27 cellular contexts compared by ENCODE assay signal in the genomic region with DNA sequence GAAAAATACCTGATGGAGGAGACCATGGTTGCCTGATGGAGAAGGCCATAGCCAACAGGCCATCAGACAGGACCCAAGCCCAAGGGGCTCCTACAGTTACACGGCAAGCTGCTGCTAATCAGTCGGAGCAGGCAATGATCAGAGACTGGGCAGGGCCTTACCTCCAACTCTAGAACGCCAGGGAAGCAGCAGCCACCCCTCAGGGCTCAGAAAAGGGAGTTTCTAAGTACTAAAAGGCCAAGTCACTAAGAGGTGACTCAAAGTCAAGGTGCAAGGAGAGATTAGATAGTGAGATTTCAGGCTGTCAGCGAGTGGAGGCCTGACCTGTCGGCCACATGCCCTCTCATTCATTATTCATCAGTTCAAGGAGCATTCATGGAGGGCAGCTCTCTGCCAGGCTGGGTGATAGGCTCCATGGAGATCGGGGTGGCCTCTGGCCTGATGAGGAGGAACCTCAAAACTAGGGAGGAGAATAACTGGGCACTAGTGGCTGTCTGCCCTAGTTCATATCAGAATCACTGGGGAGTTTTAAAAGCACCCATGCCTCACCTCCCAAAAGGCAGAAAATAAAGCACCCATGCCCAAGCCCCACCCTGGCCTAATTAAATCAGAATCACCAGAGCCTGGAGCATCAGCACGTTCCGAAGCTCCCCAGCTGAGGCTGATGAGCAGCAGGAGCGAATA. TPM values are rescaled to one million over a fixed set of nuclear protein-coding genes. Genes with fewer than 3 reads are reported as not detected.
DNase-seq lines count a peak whose midpoint lies in the region; ATAC-seq, FAIRE-seq and TF ChIP-seq lines count a peak whose summit lies in the region.
"Had no signal": no experiment of that assay in that cellular context is flagged by ENCODE, and none has a peak within 500 bp of the region (broad histone marks: within the 10 kb centered on the region; RNA-seq: fewer than 3 reads in every experiment).

No MANE protein-coding gene starts in this region.

- no peak overlapping the region for H3K4me3 Mint-ChIP-seq in stimulated activated naive CD8-positive, alpha-beta T cell treated with anti-CD3 and anti-CD28 coated beads, Interleukin-15, amount 100 ng/mL, for 72 hours
- H3K4me3 Mint-ChIP-seq in neural progenitor cell (no peak overlapping the region), nephron progenitor cell (no peak overlapping the region)
- H3K4me3 Mint-ChIP-seq: CD8-positive, alpha-beta T cell had no signal

- H2AFZ ChIP-seq in GM12878 (ENCODE audit: control insufficient read depth, low read depth, low read length), result no peak overlapping the region
- no peak overlapping the region for H2AFZ ChIP-seq in neural progenitor cell (replicated peaks)

- H3K9ac ChIP-seq in GM12878 (ENCODE audit: control insufficient read depth, insufficient read depth, low read length), result no peak overlapping the region
- no peak overlapping the region for H3K9ac ChIP-seq in neural progenitor cell

- no peak for TF ChIP-seq EP300 in GM12878 (IDR thresholded peaks at IDR 0.05; ENCODE audit: borderline replicate concordance in 1 of 2, control insufficient read depth in 1 of 2, low read depth in 2 of 2, low read length in 2 of 2)

- peak; percentile 23 for FAIRE-seq in GM12878 (lab: Jason Lieb, UNC)
- FAIRE-seq: GM19239, H54 had no signal

- H4K20me1 ChIP-seq in GM12878 (ENCODE audit: control insufficient read depth, insufficient read depth), result no peaks in the 10 kb centered on the region
- H4K20me1 ChIP-seq in neural progenitor cell (ENCODE audit: low read depth), result no peaks in the 10 kb centered on the region

- no TSS peak for BruUV-seq in GM12878 (replicated peaks; lab: Mats Ljungman, UMichigan)

- no peak for DNase-seq in stimulated activated naive CD8-positive, alpha-beta T cell treated with anti-CD3 and anti-CD28 coated beads, Interleukin-15, Interleukin-2, amounts not matched to agents 100 U/mL and 50 U/mL, for 24 hours
- no peak for DNase-seq in stimulated activated naive CD8-positive, alpha-beta T cell treated with anti-CD3 and anti-CD28 coated beads, Interleukin-15, amount 100 ng/mL, for 72 hours
- no peak for DNase-seq in GM12878 (ENCODE audit: low read depth, low spot score)
- no peak for DNase-seq in neural progenitor cell (ENCODE audit: low spot score)
- DNase-seq in GM03348 (ENCODE audit: low spot score), result no peak
- no peak for DNase-seq in NCI-H345 treated with DMSO at 0.1 percent for 48 hours (lab: John Stamatoyannopoulos, UW; ENCODE audit: unreplicated experiment)
- DNase-seq in NCI-H2171 (lab: John Stamatoyannopoulos, UW), result no peak
- DNase-seq in nephron progenitor cell, result no peak
- DNase-seq: AML-193; C1 segment of cervical spinal cord; Calu3; CD8-positive, alpha-beta T cell; DMS153; MG63; NCI-H1417 treated with DMSO at 0.1 percent for 48 hours; NCI-H187 treated with DMSO at 0.1 percent for 48 hours; NCI-H2107; NCI-H2227 treated with DMSO at 0.1 percent for 48 hours; NCI-H524; NCI-H82; SHP77 had no signal

- H3K9me3 Mint-ChIP-seq in stimulated activated naive CD8-positive, alpha-beta T cell treated with anti-CD3 and anti-CD28 coated beads, Interleukin-15, amount 100 ng/mL, for 72 hours, result no peaks in the 10 kb centered on the region
- H3K9me3 Mint-ChIP-seq in neural progenitor cell (no peaks in the 10 kb centered on the region), nephron progenitor cell (no peaks in the 10 kb centered on the region)
- H3K9me3 Mint-ChIP-seq: CD8-positive, alpha-beta T cell had no signal

- H3F3A ChIP-seq in neural progenitor cell (ENCODE audit: low read depth), result no peaks in the 10 kb centered on the region

- no peaks in the 10 kb centered on the region for H3K27me3 ChIP-seq in GM12878 (replicated peaks in 1 of 2; ENCODE audit: control insufficient read depth in 2 of 2, insufficient read depth in 2 of 2, low read length in 1 of 2)
- no peaks in the 10 kb centered on the region for H3K27me3 ChIP-seq in neural progenitor cell
- H3K27me3 ChIP-seq: MG63 had no signal

- no peak for TF ChIP-seq CTCF in GM12878 (IDR thresholded peaks at IDR 0.05 in 2 of 3, conservative IDR thresholded peaks at IDR 0.05 in 1 of 3; ENCODE audit: control insufficient read depth in 2 of 3, extremely low read depth in 1 of 3, insufficient read depth in 1 of 3, low read depth in 3 of 3, low read length in 3 of 3)
- TF ChIP-seq CTCF in neural progenitor cell (IDR thresholded peaks at IDR 0.05), result no peak
- no peak for TF ChIP-seq CTCF in nephron progenitor cell (IDR thresholded peaks at IDR 0.05)

- no peak for TF ChIP-seq RAD21 in GM12878 (IDR thresholded peaks at IDR 0.05; ENCODE audit: insufficient read depth, low read depth, low read length)

- RAD21 ChIA-PET in GM12878 (lab: Charles Lee; ENCODE audit: unreplicated experiment), result interaction anchor here (0.5 kb wide), 1 partner anchor 64 kb away, joined by 3 read pairs; no protein-coding TSS in a partner anchor

- H3K9me3 ChIP-seq in GM12878 (replicated peaks; ENCODE audit: control insufficient read depth, insufficient read depth, low read length), result no peaks in the 10 kb centered on the region
- no peaks in the 10 kb centered on the region for H3K9me3 ChIP-seq in neural progenitor cell (ENCODE audit: low read depth)
- H3K9me3 ChIP-seq: MG63 had no signal

- SMC1A ChIA-PET in GM12878 (lab: Charles Lee; ENCODE audit: uncharacterized antibody, unreplicated experiment), result no interaction called here

- no peaks in the 10 kb centered on the region for H3K36me3 ChIP-seq in GM12878 (ENCODE audit: control insufficient read depth in 2 of 2, insufficient read depth in 2 of 2, low read length in 1 of 2)
- no peaks in the 10 kb centered on the region for H3K36me3 ChIP-seq in neural progenitor cell
- H3K36me3 ChIP-seq: MG63 had no signal

- H3K4me1 ChIP-seq in GM12878 (ENCODE audit: control insufficient read depth, insufficient read depth, low read length), result no peaks in the 10 kb centered on the region
- H3K4me1 ChIP-seq in neural progenitor cell, result no peaks in the 10 kb centered on the region

- WGBS in GM12878 (ENCODE audit: insufficient coverage, insufficient replicate concordance, low lambda C conversion rate, missing lambda C conversion rate), result 54% methylated on average over 9 of the region's 9 CpGs

- in situ Hi-C loops in GM12878 (cut with MboI), result no loop called here

- H3K27me3 Mint-ChIP-seq in stimulated activated naive CD8-positive, alpha-beta T cell treated with anti-CD3 and anti-CD28 coated beads, Interleukin-15, amount 100 ng/mL, for 72 hours, result no peaks in the 10 kb centered on the region
- H3K27me3 Mint-ChIP-seq in neural progenitor cell (ENCODE audit: insufficient read depth, low read depth) (peaks cover 8% of the 10 kb centered on the region), nephron progenitor cell (ENCODE audit: low read depth, poor library complexity) (peaks cover 37% of the 10 kb centered on the region)

- CTCF ChIA-PET in GM12878 (lab: Yijun Ruan, JAX), result no interaction called here

- no peak overlapping the region for H3K4me3 ChIP-seq in GM12878
- H3K4me3 ChIP-seq in neural progenitor cell, result no peak overlapping the region
- H3K4me3 ChIP-seq: MG63 had no signal

- no peaks in the 10 kb centered on the region for H3K79me2 ChIP-seq in GM12878 (ENCODE audit: control insufficient read depth, insufficient read depth, low read length)
- H3K79me2 ChIP-seq in neural progenitor cell (ENCODE audit: low read depth), result no peaks in the 10 kb centered on the region

- no peaks in the 10 kb centered on the region for H3K4me1 Mint-ChIP-seq in stimulated activated naive CD8-positive, alpha-beta T cell treated with anti-CD3 and anti-CD28 coated beads, Interleukin-15, amount 100 ng/mL, for 72 hours
- H3K4me1 Mint-ChIP-seq in neural progenitor cell (peaks cover 13% of the 10 kb centered on the region), nephron progenitor cell (peaks cover 13% of the 10 kb centered on the region)

- H3K27ac ChIP-seq in GM12878 (ENCODE audit: control insufficient read depth, insufficient read depth), result no peak overlapping the region
- H3K27ac ChIP-seq in neural progenitor cell, result no peak overlapping the region

- ATAC-seq in stimulated activated naive CD8-positive, alpha-beta T cell treated with anti-CD3 and anti-CD28 coated beads, Interleukin-15, Interleukin-2, amounts not matched to agents 100 U/mL and 50 U/mL, for 24 hours, result peak; percentile 20
- ATAC-seq in stimulated activated naive CD8-positive, alpha-beta T cell treated with anti-CD3 and anti-CD28 coated beads, Interleukin-15, amount 100 ng/mL, for 72 hours, result no peak
- no peak for ATAC-seq in GM12878
- ATAC-seq: CD8-positive, alpha-beta T cell had no signal

- intact Hi-C loops in GM12878 (cut with micrococcal nuclease; ENCODE audit: unreplicated experiment), result no loop called here

- no peak for TF ChIP-seq POLR2A in GM12878 (IDR thresholded peaks at IDR 0.05; ENCODE audit: low read depth, low read length)

- POLR2A ChIA-PET in GM12878 (lab: Charles Lee), result no interaction called here

- no peak overlapping the region for H3K4me2 ChIP-seq in GM12878 (ENCODE audit: control insufficient read depth, insufficient read depth)
- no peak overlapping the region for H3K4me2 ChIP-seq in neural progenitor cell

- H3K36me3 Mint-ChIP-seq in neural progenitor cell (no peaks in the 10 kb centered on the region), nephron progenitor cell (ENCODE audit: low read depth) (no peaks in the 10 kb centered on the region)
- H3K36me3 Mint-ChIP-seq: CD8-positive, alpha-beta T cell had no signal

- H3K27ac Mint-ChIP-seq in stimulated activated naive CD8-positive, alpha-beta T cell treated with anti-CD3 and anti-CD28 coated beads, Interleukin-15, amount 100 ng/mL, for 72 hours, result no peak overlapping the region
- H3K27ac Mint-ChIP-seq in neural progenitor cell (peak overlapping the region; percentile 91), nephron progenitor cell (no peak overlapping the region)
- H3K27ac Mint-ChIP-seq: CD8-positive, alpha-beta T cell had no signal

RNA-seq across cellular contexts. Expression of gene VIL1, which starts 3.6 kb away (rescaled TPM):
- 0.07 TPM in 1 of 2 replicates, not detected in the other for total RNA-seq in GM12878 (2013; cell fraction: nucleolus; rRNA removed)
- total RNA-seq in GM12878 (2014; rRNA removed), result 0.16 and 0.34 TPM in 2 replicates
- total RNA-seq in GM12878 (2014; rRNA removed; fragmentation: Illumina TruSeq; extraction: Trizol), result 0.05 and 0.09 TPM in 2 replicates
- total RNA-seq in GM12878 (2021), result 0.13 and 0.62 TPM in 2 replicates
- polyA plus RNA-seq in GM12878 (2011; ENCODE audit: low read depth), result 0.20 TPM
- 0.61 and 1.9 TPM in 2 replicates for polyA plus RNA-seq in GM12878 (2011; rRNA removed)
- 4.0 and 4.9 TPM in 2 replicates for polyA plus RNA-seq in GM12878 (2011; cell fraction: cytosol; rRNA removed)
- polyA plus RNA-seq in GM12878 (2011; cell fraction: nucleus; rRNA removed), result 4.4 and 8.0 TPM in 2 replicates
- polyA plus RNA-seq in GM12878 (2012), result 0.14 and 0.74 TPM in 2 replicates
- 0.07 TPM in 1 of 2 replicates, not detected in the other for polyA plus RNA-seq in GM12878 (2014; fragmentation: Illumina TruSeq; extraction: Trizol)
- 1 to 10 TPM in 1 of 2 experiments, under 1 TPM in 1; 0.66 to 1.1 TPM for polyA plus RNA-seq in GM12878 (2014; fragmentation: Nextera tagmentation; extraction: Ambion mirVana)
- polyA plus RNA-seq in GM12878 (2014; rRNA removed), result 0.03 TPM in 2 replicates
- polyA plus RNA-seq in GM12878 (2016; fragmentation: Nextera tagmentation; extraction: Ambion mirVana), result under 1 TPM; 0.12 to 0.33 TPM
- polyA minus RNA-seq in GM12878 (2011; rRNA and poly(A)+ RNA removed), result 5.5 and 6.8 TPM in 2 replicates
- 1.6 and 2.3 TPM in 2 replicates for polyA minus RNA-seq in GM12878 (2011; cell fraction: cytosol; rRNA and poly(A)+ RNA removed)
- 0.60 and 3.2 TPM in 2 replicates for polyA minus RNA-seq in GM12878 (2011; cell fraction: nucleus; rRNA and poly(A)+ RNA removed)
- total RNA-seq in neural progenitor cell (ENCODE audit: low replicate concordance), result 0.22 TPM in 1 of 2 replicates, not detected in the other
- total RNA-seq: A172, G401, LHCN-M2 had no signal
- polyA plus RNA-seq: AG04450 had no signal

RNA-seq across cellular contexts. Expression of gene CTDSP1, which starts 22.9 kb away (rescaled TPM):
- 73.6 and 91.2 TPM in 2 replicates for total RNA-seq in GM12878 (2013; cell fraction: nucleolus; rRNA removed)
- total RNA-seq in GM12878 (2014; rRNA removed) (52.5 and 56.5 TPM in 2 replicates), GM12878 (2014; rRNA removed; fragmentation: Illumina TruSeq; extraction: Trizol) (30.9 and 32.5 TPM in 2 replicates), GM12878 (2021) (71.2 and 75.9 TPM in 2 replicates), neural progenitor cell (ENCODE audit: low replicate concordance) (31.3 and 70.5 TPM in 2 replicates)
- polyA plus RNA-seq in GM12878 (2011; ENCODE audit: low read depth), result 22.2 TPM
- polyA plus RNA-seq in GM12878 (2011; rRNA removed) (37.1 and 75.5 TPM in 2 replicates), GM12878 (2014; fragmentation: Illumina TruSeq; extraction: Trizol) (12.5 and 36.4 TPM in 2 replicates), GM12878 (2014; fragmentation: Nextera tagmentation; extraction: Ambion mirVana) (1 to 10 TPM; 3.0 to 6.2 TPM), GM12878 (2014; rRNA removed) (72.7 and 83.1 TPM in 2 replicates), GM12878 (2016; fragmentation: Nextera tagmentation; extraction: Ambion mirVana) (10 to 100 TPM; 13.7 to 15.6 TPM)
- 98.4 and 116 TPM in 2 replicates for polyA plus RNA-seq in GM12878 (2011; cell fraction: cytosol; rRNA removed)
- 462 and 514 TPM in 2 replicates for polyA plus RNA-seq in GM12878 (2011; cell fraction: nucleus; rRNA removed)
- polyA plus RNA-seq in GM12878 (2012), result 47.9 and 48.0 TPM in 2 replicates
- 53.1 and 87.5 TPM in 2 replicates for polyA minus RNA-seq in GM12878 (2011; rRNA and poly(A)+ RNA removed)
- 22.9 and 28.7 TPM in 2 replicates for polyA minus RNA-seq in GM12878 (2011; cell fraction: cytosol; rRNA and poly(A)+ RNA removed)
- 85.7 and 129 TPM in 2 replicates for polyA minus RNA-seq in GM12878 (2011; cell fraction: nucleus; rRNA and poly(A)+ RNA removed)

RNA-seq across cellular contexts. Expression of gene SLC11A1, which starts 40.5 kb away (rescaled TPM):
- total RNA-seq in GM12878 (2013; cell fraction: nucleolus; rRNA removed), result 0.42 and 0.73 TPM in 2 replicates
- total RNA-seq in GM12878 (2014; rRNA removed) (0.11 and 0.28 TPM in 2 replicates), GM12878 (2014; rRNA removed; fragmentation: Illumina TruSeq; extraction: Trizol) (0.05 and 0.13 TPM in 2 replicates), GM12878 (2021) (0.38 and 0.56 TPM in 2 replicates), neural progenitor cell (ENCODE audit: low replicate concordance) (0.03 TPM in 1 of 2 replicates, not detected in the other)
- not detected for polyA plus RNA-seq in GM12878 (2011; ENCODE audit: low read depth)
- polyA plus RNA-seq in GM12878 (2011; rRNA removed) (0.06 and 0.11 TPM in 2 replicates), GM12878 (2014; fragmentation: Illumina TruSeq; extraction: Trizol) (0.04 TPM in 1 of 2 replicates, not detected in the other), GM12878 (2014; fragmentation: Nextera tagmentation; extraction: Ambion mirVana) (under 1 TPM; 0.03 to 0.07 TPM), GM12878 (2014; rRNA removed) (0.09 and 0.22 TPM in 2 replicates), GM12878 (2016; fragmentation: Nextera tagmentation; extraction: Ambion mirVana) (under 1 TPM; 0.15 to 0.18 TPM)
- polyA plus RNA-seq in GM12878 (2011; cell fraction: cytosol; rRNA removed), result 0.25 and 0.32 TPM in 2 replicates
- polyA plus RNA-seq in GM12878 (2011; cell fraction: nucleus; rRNA removed), result 0.90 and 1.4 TPM in 2 replicates
- 0.08 and 0.15 TPM in 2 replicates for polyA plus RNA-seq in GM12878 (2012)
- polyA minus RNA-seq in GM12878 (2011; rRNA and poly(A)+ RNA removed), result 0.67 TPM in 1 of 2 replicates, not detected in the other
- 0.42 and 0.94 TPM in 2 replicates for polyA minus RNA-seq in GM12878 (2011; cell fraction: cytosol; rRNA and poly(A)+ RNA removed)
- polyA minus RNA-seq in GM12878 (2011; cell fraction: nucleus; rRNA and poly(A)+ RNA removed), result 1.1 TPM in 2 replicates
- total RNA-seq: A172, Calu3 had no signal
- polyA plus RNA-seq: AG04450 had no signal
